1 cellular context compared by ENCODE assay signal in the genomic region with DNA sequence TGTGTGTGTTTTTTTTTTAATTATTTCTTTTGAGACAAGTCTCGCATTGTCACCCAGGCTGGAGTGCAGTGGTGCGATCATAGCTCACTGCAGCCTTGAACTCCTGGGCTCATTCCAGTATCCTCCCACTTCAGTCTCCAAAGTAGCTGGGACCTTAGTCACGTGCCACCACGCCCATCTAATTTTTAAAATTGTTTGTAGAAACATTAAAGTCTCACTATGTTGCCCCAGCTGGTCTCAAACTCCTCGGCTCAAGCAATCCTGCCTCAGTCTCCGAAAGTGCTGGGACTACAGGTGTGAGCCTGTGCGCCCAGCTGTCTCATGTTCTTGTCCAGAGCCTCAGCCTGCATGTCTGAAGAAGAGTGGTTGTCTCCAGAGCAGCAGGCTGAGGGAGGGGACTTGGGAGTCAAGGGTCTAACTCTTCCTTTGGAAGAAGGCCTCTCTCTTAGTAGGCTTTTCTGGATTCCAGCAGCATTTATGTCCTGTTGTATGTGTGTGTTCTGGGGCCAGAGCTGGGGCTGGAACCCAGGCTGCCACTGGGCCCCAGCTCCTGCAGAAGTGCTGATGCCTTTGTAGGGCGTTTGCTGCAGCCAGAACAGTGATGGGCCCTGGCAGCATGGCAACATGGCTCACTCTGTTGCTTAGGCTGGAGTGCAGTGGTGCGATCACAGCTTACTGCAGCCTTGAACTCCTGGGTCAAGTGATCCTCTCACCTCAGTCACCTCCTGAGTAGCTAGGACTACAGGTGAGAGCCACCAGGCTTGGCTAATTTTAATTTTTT.
TF ChIP-seq lines count a peak whose summit lies in the region.

No MANE protein-coding gene starts in this region.

TF ChIP-seq in HepG2, 621 proteins besides CTCF, POLR2A, EP300 and RAD21 (continued from another document and continues in another):
- TF ChIP-seq, protein P1, sequence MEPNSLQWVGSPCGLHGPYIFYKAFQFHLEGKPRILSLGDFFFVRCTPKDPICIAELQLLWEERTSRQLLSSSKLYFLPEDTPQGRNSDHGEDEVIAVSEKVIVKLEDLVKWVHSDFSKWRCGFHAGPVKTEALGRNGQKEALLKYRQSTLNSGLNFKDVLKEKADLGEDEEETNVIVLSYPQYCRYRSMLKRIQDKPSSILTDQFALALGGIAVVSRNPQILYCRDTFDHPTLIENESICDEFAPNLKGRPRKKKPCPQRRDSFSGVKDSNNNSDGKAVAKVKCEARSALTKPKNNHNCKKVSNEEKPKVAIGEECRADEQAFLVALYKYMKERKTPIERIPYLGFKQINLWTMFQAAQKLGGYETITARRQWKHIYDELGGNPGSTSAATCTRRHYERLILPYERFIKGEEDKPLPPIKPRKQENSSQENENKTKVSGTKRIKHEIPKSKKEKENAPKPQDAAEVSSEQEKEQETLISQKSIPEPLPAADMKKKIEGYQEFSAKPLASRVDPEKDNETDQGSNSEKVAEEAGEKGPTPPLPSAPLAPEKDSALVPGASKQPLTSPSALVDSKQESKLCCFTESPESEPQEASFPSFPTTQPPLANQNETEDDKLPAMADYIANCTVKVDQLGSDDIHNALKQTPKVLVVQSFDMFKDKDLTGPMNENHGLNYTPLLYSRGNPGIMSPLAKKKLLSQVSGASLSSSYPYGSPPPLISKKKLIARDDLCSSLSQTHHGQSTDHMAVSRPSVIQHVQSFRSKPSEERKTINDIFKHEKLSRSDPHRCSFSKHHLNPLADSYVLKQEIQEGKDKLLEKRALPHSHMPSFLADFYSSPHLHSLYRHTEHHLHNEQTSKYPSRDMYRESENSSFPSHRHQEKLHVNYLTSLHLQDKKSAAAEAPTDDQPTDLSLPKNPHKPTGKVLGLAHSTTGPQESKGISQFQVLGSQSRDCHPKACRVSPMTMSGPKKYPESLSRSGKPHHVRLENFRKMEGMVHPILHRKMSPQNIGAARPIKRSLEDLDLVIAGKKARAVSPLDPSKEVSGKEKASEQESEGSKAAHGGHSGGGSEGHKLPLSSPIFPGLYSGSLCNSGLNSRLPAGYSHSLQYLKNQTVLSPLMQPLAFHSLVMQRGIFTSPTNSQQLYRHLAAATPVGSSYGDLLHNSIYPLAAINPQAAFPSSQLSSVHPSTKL (CRISPR knock-in tag; IDR thresholded peaks at IDR 0.05) = peak; percentile 56; the same call in 1 of the 2 replicates
- TF ChIP-seq SAFB2 (CRISPR knock-in tag; IDR thresholded peaks at IDR 0.05; ENCODE audit: borderline replicate concordance, low read depth) (no peak), ZNF383 (CRISPR knock-in tag; IDR thresholded peaks at IDR 0.05; ENCODE audit: borderline replicate concordance) (no peak), ZNF329 (CRISPR knock-in tag; IDR thresholded peaks at IDR 0.05; ENCODE audit: low read depth) (no peak), GABPB1 (CRISPR knock-in tag; IDR thresholded peaks at IDR 0.05) (no peak), CBX5 (CRISPR knock-in tag; IDR thresholded peaks at IDR 0.05; ENCODE audit: borderline replicate concordance) (no peak), NFYC (CRISPR knock-in tag; IDR thresholded peaks at IDR 0.05) (no peak), KLF6 (CRISPR knock-in tag; IDR thresholded peaks at IDR 0.05) (no peak), AHR (CRISPR knock-in tag; IDR thresholded peaks at IDR 0.05) (0 out of 2 replicates have a peak, but pooled peaks have one; percentile 66), PRDM4 (CRISPR knock-in tag; IDR thresholded peaks at IDR 0.05; ENCODE audit: borderline replicate concordance) (no peak), SCMH1 (CRISPR knock-in tag; IDR thresholded peaks at IDR 0.05; ENCODE audit: borderline replicate concordance) (no peak), ATF7 (IDR thresholded peaks at IDR 0.05) (no peak), ATF7 (CRISPR knock-in tag; IDR thresholded peaks at IDR 0.05) (no peak), ZNF296 (CRISPR knock-in tag; conservative IDR thresholded peaks at IDR 0.05) (0 out of 2 replicates have a peak, but pooled peaks have one; percentile 16), NFKBIZ (CRISPR knock-in tag; IDR thresholded peaks at IDR 0.05) (no peak), ZEB1 (IDR thresholded peaks at IDR 0.05; ENCODE audit: insufficient replicate concordance, low read depth) (no peak), HMG20B (CRISPR knock-in tag; conservative IDR thresholded peaks at IDR 0.05) (no peak), TBX3 (IDR thresholded peaks at IDR 0.05; ENCODE audit: borderline replicate concordance) (no peak), KDM6A (CRISPR knock-in tag; IDR thresholded peaks at IDR 0.05; ENCODE audit: low read depth) (no peak), FOXK2 (IDR thresholded peaks at IDR 0.05) (no peak), ZNF260 (CRISPR knock-in tag; IDR thresholded peaks at IDR 0.05; ENCODE audit: borderline replicate concordance, low read depth) (no peak), ZNF468 (CRISPR knock-in tag; IDR thresholded peaks at IDR 0.05) (no peak), ZFP62 (CRISPR knock-in tag; IDR thresholded peaks at IDR 0.05) (no peak), ZNF761 (CRISPR knock-in tag; conservative IDR thresholded peaks at IDR 0.05) (no peak), ZNF597 (CRISPR knock-in tag; IDR thresholded peaks at IDR 0.05) (no peak), NFIB (CRISPR knock-in tag; IDR thresholded peaks at IDR 0.05; ENCODE audit: borderline replicate concordance) (no peak), BORCS8-MEF2B (CRISPR knock-in tag; IDR thresholded peaks at IDR 0.05) (no peak), ZNF776 (CRISPR knock-in tag; IDR thresholded peaks at IDR 0.05) (no peak), DRAP1 (CRISPR knock-in tag; IDR thresholded peaks at IDR 0.05) (no peak), PCBP2 (optimal IDR thresholded peaks at IDR 0.05; ENCODE audit: low read depth, low read length, poor library complexity, severe bottlenecking) (no peak), TEAD3 (CRISPR knock-in tag; optimal IDR thresholded peaks at IDR 0.05; ENCODE audit: borderline replicate concordance) (peak; percentile 75), NONO (IDR thresholded peaks at IDR 0.05) (no peak), NONO (CRISPR knock-in tag; conservative IDR thresholded peaks at IDR 0.05) (no peak), SMARCE1 (IDR thresholded peaks at IDR 0.05; ENCODE audit: borderline replicate concordance) (no peak), BCL6 (CRISPR knock-in tag; IDR thresholded peaks at IDR 0.05) (no peak), NPAS2 (CRISPR knock-in tag; IDR thresholded peaks at IDR 0.05; ENCODE audit: borderline replicate concordance) (no peak), FOXA1 (IDR thresholded peaks at IDR 0.05) (no peak), FOXA1 (CRISPR knock-in tag; IDR thresholded peaks at IDR 0.05) (no peak), ZNF572 (CRISPR knock-in tag; IDR thresholded peaks at IDR 0.05) (no peak), CBX2 (IDR thresholded peaks at IDR 0.05; ENCODE audit: low read depth, low read length) (no peak), CBX2 (CRISPR knock-in tag; IDR thresholded peaks at IDR 0.05; ENCODE audit: low read depth) (no peak), ZNF205 (CRISPR knock-in tag; IDR thresholded peaks at IDR 0.05) (no peak)
- TF ChIP-seq, protein P2, sequence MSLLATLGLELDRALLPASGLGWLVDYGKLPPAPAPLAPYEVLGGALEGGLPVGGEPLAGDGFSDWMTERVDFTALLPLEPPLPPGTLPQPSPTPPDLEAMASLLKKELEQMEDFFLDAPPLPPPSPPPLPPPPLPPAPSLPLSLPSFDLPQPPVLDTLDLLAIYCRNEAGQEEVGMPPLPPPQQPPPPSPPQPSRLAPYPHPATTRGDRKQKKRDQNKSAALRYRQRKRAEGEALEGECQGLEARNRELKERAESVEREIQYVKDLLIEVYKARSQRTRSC (CRISPR knock-in tag; IDR thresholded peaks at IDR 0.05; ENCODE audit: low read depth) = no peak
- TF ChIP-seq, protein P3, sequence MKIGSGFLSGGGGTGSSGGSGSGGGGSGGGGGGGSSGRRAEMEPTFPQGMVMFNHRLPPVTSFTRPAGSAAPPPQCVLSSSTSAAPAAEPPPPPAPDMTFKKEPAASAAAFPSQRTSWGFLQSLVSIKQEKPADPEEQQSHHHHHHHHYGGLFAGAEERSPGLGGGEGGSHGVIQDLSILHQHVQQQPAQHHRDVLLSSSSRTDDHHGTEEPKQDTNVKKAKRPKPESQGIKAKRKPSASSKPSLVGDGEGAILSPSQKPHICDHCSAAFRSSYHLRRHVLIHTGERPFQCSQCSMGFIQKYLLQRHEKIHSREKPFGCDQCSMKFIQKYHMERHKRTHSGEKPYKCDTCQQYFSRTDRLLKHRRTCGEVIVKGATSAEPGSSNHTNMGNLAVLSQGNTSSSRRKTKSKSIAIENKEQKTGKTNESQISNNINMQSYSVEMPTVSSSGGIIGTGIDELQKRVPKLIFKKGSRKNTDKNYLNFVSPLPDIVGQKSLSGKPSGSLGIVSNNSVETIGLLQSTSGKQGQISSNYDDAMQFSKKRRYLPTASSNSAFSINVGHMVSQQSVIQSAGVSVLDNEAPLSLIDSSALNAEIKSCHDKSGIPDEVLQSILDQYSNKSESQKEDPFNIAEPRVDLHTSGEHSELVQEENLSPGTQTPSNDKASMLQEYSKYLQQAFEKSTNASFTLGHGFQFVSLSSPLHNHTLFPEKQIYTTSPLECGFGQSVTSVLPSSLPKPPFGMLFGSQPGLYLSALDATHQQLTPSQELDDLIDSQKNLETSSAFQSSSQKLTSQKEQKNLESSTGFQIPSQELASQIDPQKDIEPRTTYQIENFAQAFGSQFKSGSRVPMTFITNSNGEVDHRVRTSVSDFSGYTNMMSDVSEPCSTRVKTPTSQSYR (CRISPR knock-in tag; IDR thresholded peaks at IDR 0.05; ENCODE audit: borderline replicate concordance) = no peak
- TF ChIP-seq, protein P4, sequence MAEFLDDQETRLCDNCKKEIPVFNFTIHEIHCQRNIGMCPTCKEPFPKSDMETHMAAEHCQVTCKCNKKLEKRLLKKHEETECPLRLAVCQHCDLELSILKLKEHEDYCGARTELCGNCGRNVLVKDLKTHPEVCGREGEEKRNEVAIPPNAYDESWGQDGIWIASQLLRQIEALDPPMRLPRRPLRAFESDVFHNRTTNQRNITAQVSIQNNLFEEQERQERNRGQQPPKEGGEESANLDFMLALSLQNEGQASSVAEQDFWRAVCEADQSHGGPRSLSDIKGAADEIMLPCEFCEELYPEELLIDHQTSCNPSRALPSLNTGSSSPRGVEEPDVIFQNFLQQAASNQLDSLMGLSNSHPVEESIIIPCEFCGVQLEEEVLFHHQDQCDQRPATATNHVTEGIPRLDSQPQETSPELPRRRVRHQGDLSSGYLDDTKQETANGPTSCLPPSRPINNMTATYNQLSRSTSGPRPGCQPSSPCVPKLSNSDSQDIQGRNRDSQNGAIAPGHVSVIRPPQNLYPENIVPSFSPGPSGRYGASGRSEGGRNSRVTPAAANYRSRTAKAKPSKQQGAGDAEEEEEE (CRISPR knock-in tag; IDR thresholded peaks at IDR 0.05; ENCODE audit: borderline replicate concordance) = no peak
- TF ChIP-seq, protein P5, sequence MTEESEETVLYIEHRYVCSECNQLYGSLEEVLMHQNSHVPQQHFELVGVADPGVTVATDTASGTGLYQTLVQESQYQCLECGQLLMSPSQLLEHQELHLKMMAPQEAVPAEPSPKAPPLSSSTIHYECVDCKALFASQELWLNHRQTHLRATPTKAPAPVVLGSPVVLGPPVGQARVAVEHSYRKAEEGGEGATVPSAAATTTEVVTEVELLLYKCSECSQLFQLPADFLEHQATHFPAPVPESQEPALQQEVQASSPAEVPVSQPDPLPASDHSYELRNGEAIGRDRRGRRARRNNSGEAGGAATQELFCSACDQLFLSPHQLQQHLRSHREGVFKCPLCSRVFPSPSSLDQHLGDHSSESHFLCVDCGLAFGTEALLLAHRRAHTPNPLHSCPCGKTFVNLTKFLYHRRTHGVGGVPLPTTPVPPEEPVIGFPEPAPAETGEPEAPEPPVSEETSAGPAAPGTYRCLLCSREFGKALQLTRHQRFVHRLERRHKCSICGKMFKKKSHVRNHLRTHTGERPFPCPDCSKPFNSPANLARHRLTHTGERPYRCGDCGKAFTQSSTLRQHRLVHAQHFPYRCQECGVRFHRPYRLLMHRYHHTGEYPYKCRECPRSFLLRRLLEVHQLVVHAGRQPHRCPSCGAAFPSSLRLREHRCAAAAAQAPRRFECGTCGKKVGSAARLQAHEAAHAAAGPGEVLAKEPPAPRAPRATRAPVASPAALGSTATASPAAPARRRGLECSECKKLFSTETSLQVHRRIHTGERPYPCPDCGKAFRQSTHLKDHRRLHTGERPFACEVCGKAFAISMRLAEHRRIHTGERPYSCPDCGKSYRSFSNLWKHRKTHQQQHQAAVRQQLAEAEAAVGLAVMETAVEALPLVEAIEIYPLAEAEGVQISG (CRISPR knock-in tag; IDR thresholded peaks at IDR 0.05) = peak; percentile 46; the same call in 1 of the 2 replicates
- TF ChIP-seq, protein P6, sequence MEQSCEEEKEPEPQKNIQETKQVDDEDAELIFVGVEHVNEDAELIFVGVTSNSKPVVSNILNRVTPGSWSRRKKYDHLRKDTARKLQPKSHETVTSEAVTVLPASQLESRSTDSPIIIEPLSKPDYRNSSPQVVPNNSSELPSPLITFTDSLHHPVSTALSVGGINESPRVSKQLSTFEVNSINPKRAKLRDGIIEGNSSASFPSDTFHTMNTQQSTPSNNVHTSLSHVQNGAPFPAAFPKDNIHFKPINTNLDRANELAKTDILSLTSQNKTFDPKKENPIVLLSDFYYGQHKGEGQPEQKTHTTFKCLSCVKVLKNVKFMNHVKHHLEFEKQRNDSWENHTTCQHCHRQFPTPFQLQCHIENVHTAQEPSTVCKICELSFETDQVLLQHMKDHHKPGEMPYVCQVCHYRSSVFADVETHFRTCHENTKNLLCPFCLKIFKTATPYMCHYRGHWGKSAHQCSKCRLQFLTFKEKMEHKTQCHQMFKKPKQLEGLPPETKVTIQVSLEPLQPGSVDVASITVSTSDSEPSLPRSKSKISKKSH (CRISPR knock-in tag; IDR thresholded peaks at IDR 0.05; ENCODE audit: borderline replicate concordance) = no peak
